In genomic region chr14:54515670-54516069, GRCh38 we compare ENCODE assay signal across 33 cellular contexts.
"Had no signal": no experiment of that assay in that cellular context is flagged by ENCODE, and none has a peak within 500 bp of the region (broad histone marks: within the 10 kb centered on the region; RNA-seq: fewer than 3 reads in every experiment).

No MANE protein-coding gene starts in this region.

- ATAC-seq: activated CD4-positive, CD25-positive, alpha-beta regulatory T cell treated with anti-CD3 and anti-CD28 coated beads, Interleukin-2, amount 50 U/mL, for 24 hours; activated CD8-positive, alpha-beta T cell treated with anti-CD3 and anti-CD28 coated beads for 36 hours; activated T-cell treated with anti-CD3 and anti-CD28 coated beads, Interleukin-2, amount 50 U/mL, for 4 hours; activated T-helper 17 cell treated with anti-CD3 and anti-CD28 coated beads, Interleukin-2, amount 50 U/mL, for 72 hours; foreskin keratinocyte; gastroesophageal sphincter; heart right ventricle; T-helper 17 cell had no signal

- H3K4me2 ChIP-seq: hepatocyte had no signal

- H2AFZ ChIP-seq: hepatocyte had no signal

- H3K4me1 ChIP-seq: colonic mucosa, foreskin keratinocyte had no signal

- H3K27me3 Mint-ChIP-seq: activated B cell treated with CpG ODN at 0.5 μM for 24 hours; activated CD8-positive, alpha-beta T cell treated with anti-CD3 and anti-CD28 coated beads for 36 hours; activated naive CD8-positive, alpha-beta T cell; activated T-helper 17 cell treated with anti-CD3 and anti-CD28 coated beads, Interleukin-2, amount 50 U/mL, for 72 hours; dendritic cell treated with granulocyte-macrophage colony-stimulating factor and Interleukin-4, amounts not matched to agents 40 ng/mL and 50 ng/mL, for 4 days; T-helper 17 cell had no signal

- H3K27ac ChIP-seq: brain microvascular endothelial cell, colonic mucosa, dorsolateral prefrontal cortex, esophagus muscularis mucosa, foreskin keratinocyte, gastroesophageal sphincter, heart right ventricle, hepatocyte, WERI-Rb-1 had no signal

- H3K27ac Mint-ChIP-seq: activated B cell treated with CpG ODN at 0.5 μM for 24 hours; activated CD8-positive, alpha-beta T cell treated with anti-CD3 and anti-CD28 coated beads for 36 hours; activated naive CD8-positive, alpha-beta T cell; activated T-helper 17 cell treated with anti-CD3 and anti-CD28 coated beads, Interleukin-2, amount 50 U/mL, for 72 hours; dendritic cell treated with granulocyte-macrophage colony-stimulating factor and Interleukin-4, amounts not matched to agents 40 ng/mL and 50 ng/mL, for 4 days; T-helper 17 cell; T-helper 2 cell treated with Interferon-gamma antibody and Interleukin-4, amounts not matched to agents 5 μg/mL and 100 μg/mL, for 36 hours had no signal

- DNase-seq: activated B cell treated with CpG ODN at 0.5 μM for 24 hours; activated CD4-positive, alpha-beta T cell treated with anti-CD3 and anti-CD28 coated beads for 48 hours; activated CD4-positive, alpha-beta T cell treated with anti-CD3 and anti-CD28 coated beads, Interleukin-2, amount 50 U/mL, for 1 hour; activated CD4-positive, alpha-beta T cell treated with anti-CD3 and anti-CD28 coated beads, Interleukin-2, amount 50 U/mL, for 48 hours; activated CD8-positive, alpha-beta memory T cell treated with anti-CD3 and anti-CD28 coated beads for 24 hours; activated CD8-positive, alpha-beta T cell treated with anti-CD3 and anti-CD28 coated beads for 36 hours; activated effector memory CD4-positive, alpha-beta T cell treated with Interleukin-2 at 50 U/mL for 16 hours; activated gamma-delta T cell treated with Interleukin-2 at 50 U/mL for 16 hours; activated naive CD4-positive, alpha-beta T cell treated with anti-CD3 and anti-CD28 coated beads, Interleukin-2, amount 50 U/mL, for 16 hours; activated naive CD4-positive, alpha-beta T cell treated with Interleukin-2 at 50 U/mL for 16 hours; activated T-cell treated with anti-CD3 and anti-CD28 coated beads, Interleukin-2, amount 50 U/mL, for 4 hours; amniotic stem cell; anterior cingulate cortex; brain microvascular endothelial cell; colonic mucosa; dorsolateral prefrontal cortex; effector memory CD4-positive, alpha-beta T cell; erythroblast; foreskin keratinocyte; heart right ventricle; T-helper 17 cell; T1000; WERI-Rb-1 had no signal

- FAIRE-seq: astrocyte, bronchial epithelial cell had no signal

- H3K27me3 ChIP-seq: brain microvascular endothelial cell, colonic mucosa, dorsolateral prefrontal cortex, esophagus muscularis mucosa, foreskin keratinocyte, gastroesophageal sphincter, heart right ventricle, hepatocyte had no signal

- H3K36me3 ChIP-seq: brain microvascular endothelial cell, colonic mucosa had no signal

- H3K4me3 Mint-ChIP-seq: activated B cell treated with CpG ODN at 0.5 μM for 24 hours; activated CD8-positive, alpha-beta T cell treated with anti-CD3 and anti-CD28 coated beads for 36 hours; activated naive CD8-positive, alpha-beta T cell; activated T-cell treated with anti-CD3 and anti-CD28 coated beads, Interleukin-2, amount 50 U/mL, for 4 hours; activated T-helper 17 cell treated with anti-CD3 and anti-CD28 coated beads, Interleukin-2, amount 50 U/mL, for 72 hours; dendritic cell treated with granulocyte-macrophage colony-stimulating factor and Interleukin-4, amounts not matched to agents 40 ng/mL and 50 ng/mL, for 4 days; T-helper 17 cell; T-helper 2 cell treated with Interferon-gamma antibody and Interleukin-4, amounts not matched to agents 5 μg/mL and 100 μg/mL, for 36 hours had no signal

- H3K4me3 ChIP-seq: colonic mucosa, dorsolateral prefrontal cortex, esophagus muscularis mucosa, gastroesophageal sphincter, heart right ventricle, hepatocyte had no signal

- H3K9me3 ChIP-seq: colonic mucosa had no signal

- H3K9me3 Mint-ChIP-seq: activated T-helper 17 cell treated with anti-CD3 and anti-CD28 coated beads, Interleukin-2, amount 50 U/mL, for 72 hours had no signal
